ENCODE assay signal across 8 cellular contexts in the genomic region with DNA sequence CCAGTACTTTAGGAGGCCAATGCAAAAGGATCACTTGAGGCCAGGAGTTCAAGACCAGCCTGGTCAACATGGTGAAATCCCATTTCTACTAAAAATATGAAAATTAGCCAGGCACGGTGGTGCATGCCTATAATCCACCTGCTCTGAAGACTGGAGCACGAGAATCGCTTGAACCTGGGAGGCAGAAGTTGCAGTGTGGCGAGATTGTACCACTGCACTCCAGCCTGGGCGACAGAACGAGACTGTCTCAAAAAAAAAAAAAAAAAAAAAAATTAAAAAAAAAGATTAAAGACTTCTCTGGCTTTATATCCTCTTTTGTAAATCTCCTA. TPM values are rescaled to one million over a fixed set of nuclear protein-coding genes. Genes with fewer than 3 reads are reported as not detected.
DNase-seq lines count a peak whose midpoint lies in the region; ATAC-seq and TF ChIP-seq lines count a peak whose summit lies in the region.
"Not testable (repeated sequence)": the region's sequence is repeated elsewhere in the genome, so short reads cannot be mapped to it uniquely, and the experiment has no call there.

No MANE protein-coding gene starts in this region.

- H3K79me2 ChIP-seq in Karpas-422 (ENCODE audit: low read length) = peaks cover 97% of the 10 kb centered on the region

- peak overlapping the region; percentile 51 for H3K4me2 ChIP-seq in Karpas-422 (ENCODE audit: low read depth, low read length, poor library complexity, severe bottlenecking)

- H4K20me1 ChIP-seq in Karpas-422 (ENCODE audit: insufficient read depth, low read depth, low read length) = not testable (repeated sequence)

- not testable (repeated sequence) for H3K27me3 Mint-ChIP-seq in activated CD4-positive, alpha-beta memory T cell treated with anti-CD3 and anti-CD28 coated beads for 36 hours

- TF ChIP-seq CTCF in brain microvascular endothelial cell (IDR thresholded peaks at IDR 0.05; ENCODE audit: low read depth, low read length, missing control alignments); ovary (IDR thresholded peaks at IDR 0.05): not testable (repeated sequence)

- TF ChIP-seq POLR2A in ovary (IDR thresholded peaks at IDR 0.05) = not testable (repeated sequence)

- H3K9ac ChIP-seq in Karpas-422 (ENCODE audit: low read length) = not testable (repeated sequence)

- CTCF ChIA-PET in activated CD4-positive, alpha-beta memory T cell treated with anti-CD3 and anti-CD28 coated beads for 36 hours (lab: Charles Lee) = interaction anchor here (0.7 to 1.8 kb wide), 4 partner anchors 12 to 105 kb away, joined by 3 to 9 read pairs (median 3); a partner anchor contains a TSS

- peaks cover 75% of the 10 kb centered on the region for H3K4me1 Mint-ChIP-seq in activated CD4-positive, alpha-beta memory T cell treated with anti-CD3 and anti-CD28 coated beads for 36 hours (ENCODE audit: low read depth)

- peaks cover 52% of the 10 kb centered on the region for H3K36me3 ChIP-seq in Karpas-422 (ENCODE audit: insufficient read depth, low read length)
- H3K36me3 ChIP-seq in brain microvascular endothelial cell (replicated peaks); ovary; thymus (ENCODE audit: control insufficient read depth, insufficient read depth): not testable (repeated sequence)

- H3K27ac ChIP-seq in Karpas-422 (ENCODE audit: low read length) (peak overlapping the region; percentile 65; the same call in 1 of the 2 replicates), brain microvascular endothelial cell (peak overlapping the region; percentile 79), ovary (peak overlapping the region in 1 of 2 donors; percentile 25), thymus (ENCODE audit: low read depth) (peak overlapping the region; percentile 88)

- not testable (repeated sequence) for H3K9me3 Mint-ChIP-seq in activated CD4-positive, alpha-beta memory T cell treated with anti-CD3 and anti-CD28 coated beads for 36 hours

- peaks cover 26% of the 10 kb centered on the region for H3K36me3 Mint-ChIP-seq in activated CD4-positive, alpha-beta memory T cell treated with anti-CD3 and anti-CD28 coated beads for 36 hours

- not testable (repeated sequence) for TF ChIP-seq EP300 in ovary (IDR thresholded peaks at IDR 0.05)

- H3K4me3 ChIP-seq in GM08714 (ENCODE audit: low read length) = peak overlapping the region; percentile 59; the same call in 1 of the 2 replicates
- H3K4me3 ChIP-seq in Karpas-422 (ENCODE audit: low read length); brain microvascular endothelial cell (ENCODE audit: low read depth, low read length): not testable (repeated sequence)
- peak overlapping the region; percentile 11 for H3K4me3 ChIP-seq in ovary
- H3K4me3 ChIP-seq in thymus (ENCODE audit: low read length) = peak overlapping the region; percentile 36

- POLR2A ChIA-PET in activated CD4-positive, alpha-beta memory T cell treated with anti-CD3 and anti-CD28 coated beads for 36 hours (lab: Charles Lee) = interaction anchor here (0.5 to 6.6 kb wide), 11 partner anchors 8 to 1221 kb away, joined by 3 to 68 read pairs (median 4); a partner anchor contains a TSS

- not testable (repeated sequence) for H2AFZ ChIP-seq in Karpas-422 (ENCODE audit: low read length)

- H3K9me2 ChIP-seq in Karpas-422 (replicated peaks; ENCODE audit: insufficient read depth, low read length) = not testable (repeated sequence)

- WGBS in ovary, 3 donors = 29 to 30% (median 30%) methylated on average over 6 of the region's 6 CpGs
- WGBS in thymus = 42% methylated on average over 6 of the region's 6 CpGs

- intact Hi-C loops in activated CD4-positive, alpha-beta memory T cell treated with anti-CD3 and anti-CD28 coated beads for 36 hours (cut with micrococcal nuclease) = loop anchor here (1.0 to 10.0 kb wide), 15 partner anchors 11 to 848 kb away; a partner anchor contains a TSS
- intact Hi-C loops in left ventricle myocardium superior (cut with micrococcal nuclease); ovary (cut with DNase I): not testable (repeated sequence)

- H3K27ac Mint-ChIP-seq in activated CD4-positive, alpha-beta memory T cell treated with anti-CD3 and anti-CD28 coated beads for 36 hours = peak overlapping the region; percentile 94

- H3K27me3 ChIP-seq in Karpas-422 (ENCODE audit: low read length); brain microvascular endothelial cell (replicated peaks); ovary; thymus (ENCODE audit: control insufficient read depth, insufficient read depth): not testable (repeated sequence)

- not testable (repeated sequence) for DNase-seq in Karpas-422, brain microvascular endothelial cell, left ventricle myocardium superior, ovary
- peak; percentile 33 for DNase-seq in activated CD4-positive, alpha-beta memory T cell treated with anti-CD3 and anti-CD28 coated beads for 36 hours

- H3K9me3 ChIP-seq in Karpas-422 (ENCODE audit: low read length); ovary; thymus (ENCODE audit: control insufficient read depth): not testable (repeated sequence)

- H3K4me1 ChIP-seq in Karpas-422 (ENCODE audit: low read length) = peaks cover 40% of the 10 kb centered on the region
- not testable (repeated sequence) for H3K4me1 ChIP-seq in ovary (ENCODE audit: insufficient read depth); thymus (ENCODE audit: control insufficient read depth, insufficient read depth, low read length)

- ATAC-seq in HG02571 (IDR thresholded peaks at IDR 0.05; ENCODE audit: unreplicated experiment) (peak; percentile 6), left ventricle myocardium superior (peak; percentile 25)

- peak overlapping the region; percentile 60 for H3K4me3 Mint-ChIP-seq in activated CD4-positive, alpha-beta memory T cell treated with anti-CD3 and anti-CD28 coated beads for 36 hours

- in situ Hi-C loops in brain microvascular endothelial cell (cut with HindIII; ENCODE audit: low pct_ligation_motif_present, low sequenced_read_pairs) = not testable (repeated sequence)

RNA-seq across cellular contexts. Expression of a gene that starts 13.0 kb away (rescaled TPM):
- 41.1 and 64.0 TPM in 2 replicates for total RNA-seq in Karpas-422 (2014; rRNA removed; shearing (Covaris generic); ENCODE audit: low replicate concordance)
- total RNA-seq in activated CD4-positive, alpha-beta memory T cell treated with anti-CD3 and anti-CD28 coated beads for 36 hours = 10 to 100 TPM; 86.7 to 89.4 TPM
- total RNA-seq in left ventricle myocardium superior (23.3 TPM), ovary (10 to 100 TPM; 27.4 to 54.1 (median 42.2) TPM)
- polyA plus RNA-seq in ovary (10 to 100 TPM; 27.5 to 44.8 TPM), thymus (17.0 TPM)

RNA-seq across cellular contexts. Expression of a gene that starts 53.6 kb away (rescaled TPM):
- not detected in 2 replicates for total RNA-seq in Karpas-422 (2014; rRNA removed; shearing (Covaris generic); ENCODE audit: low replicate concordance)
- total RNA-seq in activated CD4-positive, alpha-beta memory T cell treated with anti-CD3 and anti-CD28 coated beads for 36 hours = not detected
- total RNA-seq in left ventricle myocardium superior (0.12 TPM), ovary (under 1 TPM in 2 of 7 donors, not detected in 5; under 0.01 to 0.08 TPM)
- polyA plus RNA-seq in ovary (under 1 TPM; 0.01 to 0.07 TPM), thymus (0.14 TPM)
